In genomic region chr11:29200776-29201574, GRCh38 we compare ENCODE assay signal across 25 cellular contexts.
DNase-seq lines count a peak whose midpoint lies in the region; ATAC-seq, FAIRE-seq and TF ChIP-seq lines count a peak whose summit lies in the region.
"Had no signal": no experiment of that assay in that cellular context is flagged by ENCODE, and none has a peak within 500 bp of the region (broad histone marks: within the 10 kb centered on the region; RNA-seq: fewer than 3 reads in every experiment).

No MANE protein-coding gene starts in this region.

- no peaks in the 10 kb centered on the region for H3K79me1 ChIP-seq in H1 (ENCODE audit: low read depth, low read length)

- no peak overlapping the region for H3K18ac ChIP-seq in H1 (ENCODE audit: extremely low read depth, low read length)

- H3K36me3 Mint-ChIP-seq in type B pancreatic cell: no peaks in the 10 kb centered on the region
- H3K36me3 Mint-ChIP-seq: activated naive CD8-positive, alpha-beta T cell treated with anti-CD3 and anti-CD28 coated beads, Interleukin-2, amount 10 ng/mL, durations not matched to agents 7 days and 5 days; WTC11 had no signal

- no peaks in the 10 kb centered on the region for H3K23me2 ChIP-seq in H1 (ENCODE audit: low read depth, low read length)

- no peak overlapping the region for H3K4me3 Mint-ChIP-seq in type B pancreatic cell
- H3K4me3 Mint-ChIP-seq: activated naive CD8-positive, alpha-beta T cell treated with anti-CD3 and anti-CD28 coated beads, Interleukin-2, amount 10 ng/mL, durations not matched to agents 7 days and 5 days; stimulated activated naive CD8-positive, alpha-beta T cell treated with anti-CD3 and anti-CD28 coated beads, Interleukin-15, Interleukin-2, amounts not matched to agents 100 ng/mL and 50 ng/mL, for 24 hours; WTC11 had no signal

- CTCF ChIA-PET in H1 (lab: Charles Lee; ENCODE audit: partially characterized antibody): interaction anchor here (0.5 to 1.4 kb wide), 3 partner anchors 24 to 638 kb away, joined by 3 to 4 read pairs (median 3); no protein-coding TSS in a partner anchor

- intact Hi-C loops in sciatic nerve (cut with DNase I): no loop called here

- H3K79me2 ChIP-seq in H1 (ENCODE audit: control insufficient read depth in 1 of 2, insufficient read depth in 2 of 2, low read length in 2 of 2): no peaks in the 10 kb centered on the region

- no peak overlapping the region for H2BK5ac ChIP-seq in H1 (ENCODE audit: low read depth, low read length)

- peak overlapping the region; percentile 52 for H3K27ac Mint-ChIP-seq in type B pancreatic cell
- H3K27ac Mint-ChIP-seq: activated naive CD8-positive, alpha-beta T cell treated with anti-CD3 and anti-CD28 coated beads, Interleukin-2, amount 10 ng/mL, durations not matched to agents 7 days and 5 days; stimulated activated naive CD8-positive, alpha-beta T cell treated with anti-CD3 and anti-CD28 coated beads, Interleukin-15, Interleukin-2, amounts not matched to agents 100 ng/mL and 50 ng/mL, for 24 hours; WTC11 had no signal

- no peak overlapping the region for H2BK20ac ChIP-seq in H1 (ENCODE audit: low read length)

- no peak overlapping the region for H2BK120ac ChIP-seq in H1 (replicated peaks; ENCODE audit: low read depth, low read length)

- no peak overlapping the region for H4K8ac ChIP-seq in H1 (ENCODE audit: extremely low read depth, insufficient read depth, low read length)

- DNase-seq in NCI-H2171 treated with DMSO at 0.1 percent for 48 hours (lab: John Stamatoyannopoulos, UW) (peak; percentile 54), NCI-H2171 (lab: John Stamatoyannopoulos, UW) (no peak), NCI-H2081 (lab: John Stamatoyannopoulos, UW) (peak; percentile 45 to 66), H1 (ENCODE audit: low read depth in 1 of 2, low spot score in 2 of 2) (no peak), type B pancreatic cell (ENCODE audit: extremely low spot score, unreplicated experiment) (no peak), KBM-7 (no peak), sciatic nerve (ENCODE audit: low spot score) (no peak)
- DNase-seq: activated CD4-positive, alpha-beta T cell treated with anti-CD3 and anti-CD28 coated beads, Interleukin-2, amount 50 U/mL, for 4 hours; activated effector memory CD4-positive, alpha-beta T cell treated with Interleukin-2 at 50 U/mL for 16 hours; activated naive CD8-positive, alpha-beta T cell treated with anti-CD3 and anti-CD28 coated beads, Interleukin-2, amount 10 ng/mL, durations not matched to agents 7 days and 5 days; effector CD4-positive, alpha-beta T cell; foreskin melanocyte; NCI-H1105 treated with DMSO at 0.1 percent for 48 hours; retina; stimulated activated CD4-positive, alpha-beta T cell treated with anti-CD3 and anti-CD28 coated beads, Interleukin-4, amount 100 ng/mL, for 24 hours; T1000 had no signal

- H3K56ac ChIP-seq in H1 (replicated peaks; ENCODE audit: insufficient read length, low read depth, low read length): no peak overlapping the region

- no peak overlapping the region for H4K5ac ChIP-seq in H1 (ENCODE audit: insufficient read length, low read depth, low read length)

- no peaks in the 10 kb centered on the region for H3K27me3 ChIP-seq in H1 (replicated peaks in 1 of 4; ENCODE audit: control insufficient read depth in 3 of 4, extremely low read depth in 1 of 4, insufficient read depth in 3 of 4, low read length in 3 of 4)
- H3K27me3 ChIP-seq: BLaER1 treated with 17β-estradiol and CSF1 and Interleukin-3, amounts not matched to agents 10 nM and 100 nM; tibial nerve had no signal

- H3K9ac ChIP-seq in H1 (replicated peaks in 1 of 4; ENCODE audit: extremely low read depth in 1 of 4, low read depth in 3 of 4, low read length in 3 of 4): no peak overlapping the region
- H3K9ac ChIP-seq: BLaER1 treated with 17β-estradiol and CSF1 and Interleukin-3, amounts not matched to agents 10 nM and 100 nM had no signal

- no peaks in the 10 kb centered on the region for H3K9me3 ChIP-seq in H1 (ENCODE audit: insufficient read depth in 2 of 2, low read depth in 1 of 2, low read length in 1 of 2)
- H3K9me3 ChIP-seq: BLaER1 treated with 17β-estradiol and CSF1 and Interleukin-3, amounts not matched to agents 10 nM and 100 nM; tibial nerve had no signal

- H2BK15ac ChIP-seq in H1 (ENCODE audit: low read length): no peak overlapping the region

- TF ChIP-seq CTCF in H1 (IDR thresholded peaks at IDR 0.05; ENCODE audit: control extremely low read depth in 1 of 3, insufficient read depth in 1 of 3, low read depth in 1 of 3, low read length in 3 of 3) (no peak), type B pancreatic cell (conservative IDR thresholded peaks at IDR 0.05) (no peak)

- ATAC-seq in HG02840 (IDR thresholded peaks at IDR 0.05; ENCODE audit: low FRiP score, unreplicated experiment): no peak
- no peak for ATAC-seq in sciatic nerve
- ATAC-seq: HepG2, WTC11 had no signal

- POLR2A ChIA-PET in H1 (lab: Charles Lee; ENCODE audit: partially characterized antibody): no interaction called here

- no peak overlapping the region for H2BK12ac ChIP-seq in H1 (ENCODE audit: low read depth, low read length)

- H2AK5ac ChIP-seq in H1 (ENCODE audit: low read depth, low read length): no peak overlapping the region

- H3K4me2 ChIP-seq in H1 (ENCODE audit: insufficient read depth in 1 of 2, low read depth in 2 of 2, low read length in 2 of 2): no peak overlapping the region
- H3K4me2 ChIP-seq: BLaER1 treated with 17β-estradiol and CSF1 and Interleukin-3, amounts not matched to agents 10 nM and 100 nM had no signal

- FAIRE-seq in H1 (lab: Jason Lieb, UNC): no peak
- FAIRE-seq: D721Med, HepG2, keratinocyte had no signal

- no peak overlapping the region for H4K91ac ChIP-seq in H1 (replicated peaks; ENCODE audit: insufficient read length, low read length)

- H3K4me1 ChIP-seq in H1 (replicated peaks in 1 of 4; ENCODE audit: control insufficient read depth in 3 of 4, insufficient read depth in 4 of 4, low read length in 3 of 4): no peaks in the 10 kb centered on the region
- H3K4me1 ChIP-seq: BLaER1 treated with 17β-estradiol and CSF1 and Interleukin-3, amounts not matched to agents 10 nM and 100 nM; tibial nerve had no signal

- TF ChIP-seq EP300 in H1 (IDR thresholded peaks at IDR 0.05; ENCODE audit: borderline replicate concordance in 1 of 2, low read depth in 2 of 2, low read length in 2 of 2): no peak

- no peaks in the 10 kb centered on the region for H3K27me3 Mint-ChIP-seq in type B pancreatic cell
- H3K27me3 Mint-ChIP-seq: activated naive CD8-positive, alpha-beta T cell treated with anti-CD3 and anti-CD28 coated beads, Interleukin-2, amount 10 ng/mL, durations not matched to agents 7 days and 5 days; stimulated activated naive CD8-positive, alpha-beta T cell treated with anti-CD3 and anti-CD28 coated beads, Interleukin-15, Interleukin-2, amounts not matched to agents 100 ng/mL and 50 ng/mL, for 24 hours had no signal

- H4K20me1 ChIP-seq in H1 (replicated peaks in 1 of 2; ENCODE audit: control insufficient read depth in 1 of 2, insufficient read depth in 2 of 2, low read length in 2 of 2): no peaks in the 10 kb centered on the region
- H4K20me1 ChIP-seq: BLaER1 treated with 17β-estradiol and CSF1 and Interleukin-3, amounts not matched to agents 10 nM and 100 nM had no signal

- no peaks in the 10 kb centered on the region for H3K9me3 Mint-ChIP-seq in type B pancreatic cell
- H3K9me3 Mint-ChIP-seq: WTC11 had no signal

- in situ Hi-C loops in KBM-7 (cut with MboI; ENCODE audit: low pct_unique_long_range_greater_than_20kb, low sequenced_read_pairs): no loop called here

- no peaks in the 10 kb centered on the region for H3K36me3 ChIP-seq in H1 (ENCODE audit: control insufficient read depth in 2 of 4, insufficient read depth in 4 of 4, low read length in 3 of 4)
- H3K36me3 ChIP-seq: BLaER1 treated with 17β-estradiol and CSF1 and Interleukin-3, amounts not matched to agents 10 nM and 100 nM; tibial nerve had no signal

- peak overlapping the region; percentile 28; the same call in 1 of the 2 replicates for H2AFZ ChIP-seq in H1 (ENCODE audit: low read length)

- no peak for TF ChIP-seq RAD21 in H1 (IDR thresholded peaks at IDR 0.05 in 1 of 2, conservative IDR thresholded peaks at IDR 0.05 in 1 of 2; ENCODE audit: low read depth in 2 of 2, low read length in 2 of 2)

- no peak overlapping the region for H3K23ac ChIP-seq in H1 (ENCODE audit: insufficient read length)

- no peaks in the 10 kb centered on the region for H3K4me1 Mint-ChIP-seq in type B pancreatic cell (ENCODE audit: unreplicated experiment)
- H3K4me1 Mint-ChIP-seq: activated naive CD8-positive, alpha-beta T cell treated with anti-CD3 and anti-CD28 coated beads, Interleukin-2, amount 10 ng/mL, durations not matched to agents 7 days and 5 days; WTC11 had no signal

- WGBS in H1 (ENCODE audit: extremely low coverage in 1 of 2, insufficient coverage in 1 of 2, insufficient read length in 1 of 2, insufficient replicate concordance in 2 of 2, low coverage in 1 of 2, low lambda C conversion rate in 2 of 2, missing lambda C conversion rate in 1 of 2), 2 experiments: 89% methylated on average over 11 of the region's 11 CpGs; no CpG with 5 or more reads in 1 of the 2 experiments

- H3K14ac ChIP-seq in H1 (ENCODE audit: insufficient read length): no peak overlapping the region

- no peak for TF ChIP-seq POLR2A in H1 (IDR thresholded peaks at IDR 0.05; ENCODE audit: control extremely low read depth in 1 of 2, low read depth in 2 of 2, low read length in 2 of 2)

- H3K4ac ChIP-seq in H1 (replicated peaks; ENCODE audit: insufficient read length, low read depth, low read length): no peak overlapping the region

- no peak overlapping the region for H3K4me3 ChIP-seq in H1 (ENCODE audit: extremely low read depth in 1 of 4, insufficient read depth in 2 of 4, low read depth in 3 of 4, low read length in 4 of 4)
- H3K4me3 ChIP-seq: BLaER1 treated with 17β-estradiol and CSF1 and Interleukin-3, amounts not matched to agents 10 nM and 100 nM; tibial nerve had no signal

- H3K27ac ChIP-seq in H1 (ENCODE audit: low read depth, low read length): no peak overlapping the region
- H3K27ac ChIP-seq: BLaER1 treated with 17β-estradiol and CSF1 and Interleukin-3, amounts not matched to agents 10 nM and 100 nM; HL-60; tibial nerve had no signal

TF ChIP-seq in H1, 55 proteins besides CTCF, POLR2A, EP300 and RAD21 (continues in another document):
- TF ChIP-seq POU5F1 (IDR thresholded peaks at IDR 0.05; ENCODE audit: low read depth, low read length): no peak
- TF ChIP-seq USF2 (IDR thresholded peaks at IDR 0.05; ENCODE audit: low read length): no peak
- no peak for TF ChIP-seq BRCA1 (IDR thresholded peaks at IDR 0.05; ENCODE audit: low read depth, low read length)
- TF ChIP-seq GABPA (IDR thresholded peaks at IDR 0.05; ENCODE audit: borderline replicate concordance, insufficient read depth, low read length): no peak

Comparison
In these comparisons a context has a peak if more than half of its experiments do, and no peak if none do; other contexts are left out.
1. DNase-seq: peak in NCI-H2171 treated with DMSO at 0.1 percent for 48 hours (single experiment) and NCI-H2081 (2 of 2); none in NCI-H2171 (single experiment), H1 (0 of 2), type B pancreatic cell (single experiment), KBM-7 (single experiment) and sciatic nerve (single experiment).